9 cellular contexts compared by ENCODE assay signal in the genomic region with DNA sequence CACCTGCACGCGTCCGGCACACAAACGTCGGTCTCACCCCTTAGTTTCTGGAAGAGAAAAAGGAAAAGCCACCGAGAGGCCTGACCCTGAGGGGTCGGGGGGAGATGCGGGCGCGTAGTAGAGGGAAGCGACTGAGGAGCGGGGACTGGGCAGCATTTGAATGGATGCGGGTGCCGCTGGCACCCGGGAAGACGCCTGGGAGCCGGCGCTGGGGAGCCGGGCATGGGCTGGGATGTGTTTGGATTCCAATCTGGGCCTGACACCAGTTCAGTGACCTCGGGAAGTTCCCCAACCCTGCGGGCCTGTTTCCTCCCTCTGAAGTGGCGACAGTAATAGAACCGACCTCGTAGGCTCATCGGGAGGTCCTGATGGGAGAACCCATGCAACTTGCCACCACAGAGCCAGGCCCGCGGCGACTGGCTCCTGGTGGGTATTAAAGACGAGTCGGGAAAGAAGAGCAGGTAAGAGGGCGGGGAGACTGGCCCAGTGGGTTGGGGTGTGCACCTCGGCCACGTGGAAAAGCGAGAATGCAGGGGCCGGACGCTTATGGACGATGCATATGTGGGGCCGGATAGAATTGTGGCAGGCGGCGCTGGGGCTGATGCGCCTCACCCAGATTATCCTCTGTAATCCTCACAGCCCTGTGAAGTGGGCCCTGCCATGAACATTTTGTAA.
A peak's percentile ranks its signal among the peaks of the same experiment; 100 is the strongest.
DNase-seq lines count a peak whose midpoint lies in the region; ATAC-seq and TF ChIP-seq lines count a peak whose summit lies in the region.
"Had no signal": no experiment of that assay in that cellular context is flagged by ENCODE, and none has a peak within 500 bp of the region (broad histone marks: within the 10 kb centered on the region; RNA-seq: fewer than 3 reads in every experiment).

No MANE protein-coding gene starts in this region.

- no peak overlapping the region for H3K27ac Mint-ChIP-seq in memory B cell
- no peak overlapping the region for H3K27ac Mint-ChIP-seq in effector memory CD8-positive, alpha-beta T cell
- H3K27ac Mint-ChIP-seq: CD4-positive, CD25-positive, alpha-beta regulatory T cell had no signal

- H3K4me1 ChIP-seq in upper lobe of right lung = peaks cover 10% of the 10 kb centered on the region

- H3K27ac ChIP-seq in upper lobe of right lung = no peak overlapping the region

- no peaks in the 10 kb centered on the region for H3K36me3 Mint-ChIP-seq in activated T-cell treated with anti-CD3 and anti-CD28 coated beads, Interleukin-2, amount 50 U/mL, for 4 hours (ENCODE audit: insufficient read depth)
- no peaks in the 10 kb centered on the region for H3K36me3 Mint-ChIP-seq in memory B cell
- H3K36me3 Mint-ChIP-seq in effector memory CD8-positive, alpha-beta T cell (ENCODE audit: insufficient read depth) = no peaks in the 10 kb centered on the region
- H3K36me3 Mint-ChIP-seq: CD4-positive, CD25-positive, alpha-beta regulatory T cell had no signal

- H3K36me3 ChIP-seq in upper lobe of right lung = no peaks in the 10 kb centered on the region

- peaks cover 55% of the 10 kb centered on the region for H3K27me3 ChIP-seq in upper lobe of right lung

- ATAC-seq in activated T-cell treated with anti-CD3 and anti-CD28 coated beads, Interleukin-2, amount 50 U/mL, for 4 hours = no peak
- ATAC-seq in memory B cell (ENCODE audit: low read depth) = no peak
- peak; percentile 10 for ATAC-seq in upper lobe of right lung
- no peak for ATAC-seq in effector memory CD8-positive, alpha-beta T cell (replicated peaks)

- peak overlapping the region; percentile 8 for H3K4me3 Mint-ChIP-seq in activated T-cell treated with anti-CD3 and anti-CD28 coated beads, Interleukin-2, amount 50 U/mL, for 4 hours
- peak overlapping the region; percentile 62 for H3K4me3 Mint-ChIP-seq in memory B cell
- H3K4me3 Mint-ChIP-seq in effector memory CD8-positive, alpha-beta T cell = peak overlapping the region in 1 of 2 donors; percentile 50
- H3K4me3 Mint-ChIP-seq: CD4-positive, CD25-positive, alpha-beta regulatory T cell had no signal

- no peaks in the 10 kb centered on the region for H3K9me3 Mint-ChIP-seq in activated T-cell treated with anti-CD3 and anti-CD28 coated beads, Interleukin-2, amount 50 U/mL, for 4 hours
- H3K9me3 Mint-ChIP-seq in memory B cell = no peaks in the 10 kb centered on the region
- H3K9me3 Mint-ChIP-seq in effector memory CD8-positive, alpha-beta T cell = no peaks in the 10 kb centered on the region
- H3K9me3 Mint-ChIP-seq: CD4-positive, CD25-positive, alpha-beta regulatory T cell had no signal

- DNase-seq in activated T-cell treated with anti-CD3 and anti-CD28 coated beads, Interleukin-2, amount 50 U/mL, for 4 hours = no peak
- DNase-seq in activated T-cell treated with anti-CD3 and anti-CD28 coated beads for 4 hours (no peak), cardiac fibroblast (ENCODE audit: low read depth in 2 of 2) (peak in 1 of 2 donors; percentile 19), memory B cell (ENCODE audit: low spot score in 2 of 2) (no peak), upper lobe of right lung (no peak), putamen (ENCODE audit: low spot score) (no peak)
- DNase-seq in stimulated activated CD4-positive, alpha-beta T cell treated with anti-CD3 and anti-CD28 coated beads, Interleukin-15, amount 100 ng/mL, for 24 hours = no peak
- DNase-seq in effector memory CD8-positive, alpha-beta T cell = no peak
- DNase-seq: CD4-positive, CD25-positive, alpha-beta regulatory T cell had no signal

- H3K4me3 ChIP-seq in cardiac fibroblast (replicated peaks in 1 of 2; ENCODE audit: low read depth in 2 of 2, low read length in 2 of 2) (peak overlapping the region; percentile 52 to 59), upper lobe of right lung (peak overlapping the region; percentile 32)

- H3K4me1 Mint-ChIP-seq in activated T-cell treated with anti-CD3 and anti-CD28 coated beads, Interleukin-2, amount 50 U/mL, for 4 hours (ENCODE audit: low read depth) = no peaks in the 10 kb centered on the region
- H3K4me1 Mint-ChIP-seq in memory B cell = peaks cover 5% of the 10 kb centered on the region
- peaks cover 5 to 6% of the 10 kb centered on the region in 2 donors for H3K4me1 Mint-ChIP-seq in effector memory CD8-positive, alpha-beta T cell (ENCODE audit: low read depth in 2 of 2)

- intact Hi-C loops in upper lobe of right lung (cut with DNase I) = no loop called here

- peaks cover 48% of the 10 kb centered on the region for H3K27me3 Mint-ChIP-seq in activated T-cell treated with anti-CD3 and anti-CD28 coated beads, Interleukin-2, amount 50 U/mL, for 4 hours (ENCODE audit: low read depth)
- peaks cover 17% of the 10 kb centered on the region for H3K27me3 Mint-ChIP-seq in memory B cell
- H3K27me3 Mint-ChIP-seq in effector memory CD8-positive, alpha-beta T cell = peaks cover 54 to 64% of the 10 kb centered on the region in 2 donors

- no peaks in the 10 kb centered on the region for H3K9me3 ChIP-seq in upper lobe of right lung

- no peak for TF ChIP-seq CTCF in cardiac fibroblast (IDR thresholded peaks at IDR 0.05; ENCODE audit: low read depth, low read length)
- no peak for TF ChIP-seq CTCF in upper lobe of right lung (IDR thresholded peaks at IDR 0.05)
